ENCODE assay signal across 10 cellular contexts in the genomic region with DNA sequence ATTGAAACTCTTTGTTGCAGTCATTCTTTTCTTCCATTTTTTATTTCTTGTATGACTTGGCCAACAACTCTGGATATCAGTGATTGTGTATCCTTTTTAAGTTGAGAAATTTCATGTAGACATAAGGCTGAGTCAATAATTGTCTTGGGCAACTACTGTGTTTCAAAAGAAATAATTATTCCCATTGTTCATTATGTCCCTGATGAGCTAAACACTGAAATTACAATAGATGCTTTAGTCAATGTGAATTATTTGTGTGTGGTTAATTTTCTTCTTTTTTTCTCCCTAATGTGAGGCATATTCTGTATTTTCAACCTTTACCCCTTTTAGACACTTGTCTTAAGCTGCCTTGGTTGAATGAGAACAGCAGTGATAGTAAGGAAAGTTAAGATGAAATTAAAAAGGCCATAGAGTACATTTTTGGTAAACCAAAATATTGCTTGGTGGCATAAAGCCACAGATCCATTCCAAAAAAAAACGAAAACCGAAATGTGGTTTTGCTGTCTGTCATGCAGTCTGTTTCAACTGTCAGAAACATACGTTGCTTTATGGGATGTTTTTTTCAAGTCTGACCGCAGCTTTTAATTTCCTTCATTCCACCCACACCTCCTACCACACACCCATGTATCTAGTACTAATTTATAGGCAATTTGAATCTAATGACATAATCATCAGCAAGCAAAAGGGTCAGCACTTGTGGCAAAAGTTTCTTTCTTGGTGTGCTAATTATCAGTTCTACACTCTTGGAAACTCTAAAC. TPM values are rescaled to one million over a fixed set of nuclear protein-coding genes. Genes with fewer than 3 reads are reported as not detected.
A peak's percentile ranks its signal among the peaks of the same experiment; 100 is the strongest.
DNase-seq lines count a peak whose midpoint lies in the region; ATAC-seq and TF ChIP-seq lines count a peak whose summit lies in the region.
"Had no signal": no experiment of that assay in that cellular context is flagged by ENCODE, and none has a peak within 500 bp of the region (broad histone marks: within the 10 kb centered on the region; RNA-seq: fewer than 3 reads in every experiment).

No MANE protein-coding gene starts in this region.

- peak; percentile 41 for DNase-seq in activated CD4-positive, alpha-beta T cell treated with anti-CD3 and anti-CD28 coated beads, Interleukin-2, amount 10 ng/mL, durations not matched to agents 7 days and 5 days
- no peak for DNase-seq in activated CD4-positive, alpha-beta T cell treated with anti-CD3 and anti-CD28 coated beads, Interleukin-2, amount 50 U/mL, for 1 hour
- DNase-seq in HL-60 (ENCODE audit: low read depth in 1 of 2, low spot score in 1 of 2): peak; percentile 56 to 60
- no peak for DNase-seq in stimulated activated naive B cell treated with anti-CD40 and anti-IgM and Interleukin-4, amounts not matched to agents 10 μg/mL and 1 μg/mL and 100 μg/mL, for 72 hours
- no peak for DNase-seq in NCI-H1930 (lab: John Stamatoyannopoulos, UW)
- DNase-seq in NCI-H2196 (lab: John Stamatoyannopoulos, UW; ENCODE audit: unreplicated experiment): no peak
- DNase-seq: activated CD4-positive, CD25-positive, alpha-beta regulatory T cell; thyroid gland had no signal

- H3K27ac ChIP-seq in HL-60 (replicated peaks): peak overlapping the region; percentile 76
- H3K27ac ChIP-seq: thyroid gland had no signal

- no peaks in the 10 kb centered on the region for H3K27me3 ChIP-seq in HL-60 (ENCODE audit: insufficient read depth, poor library complexity, severe bottlenecking)
- H3K27me3 ChIP-seq: thyroid gland had no signal

- peak; percentile 60 to 63 for ATAC-seq in stimulated activated naive B cell treated with anti-CD40 and anti-IgM and Interleukin-4, amounts not matched to agents 10 μg/mL and 1 μg/mL and 100 μg/mL, for 72 hours (replicated peaks)
- ATAC-seq in GM19035 (IDR thresholded peaks at IDR 0.05; ENCODE audit: unreplicated experiment): no peak

- peak overlapping the region; percentile 14 for H3K4me3 Mint-ChIP-seq in activated CD4-positive, alpha-beta T cell treated with anti-CD3 and anti-CD28 coated beads, Interleukin-2, amount 10 ng/mL, durations not matched to agents 7 days and 5 days
- H3K4me3 Mint-ChIP-seq in activated naive CD8-positive, alpha-beta T cell: peak overlapping the region; percentile 68
- peak overlapping the region; percentile 25 to 43 for H3K4me3 Mint-ChIP-seq in stimulated activated naive B cell treated with anti-CD40 and anti-IgM and Interleukin-4, amounts not matched to agents 10 μg/mL and 1 μg/mL and 100 μg/mL, for 72 hours

- H3K9me3 Mint-ChIP-seq in activated CD4-positive, alpha-beta T cell treated with anti-CD3 and anti-CD28 coated beads, Interleukin-2, amount 10 ng/mL, durations not matched to agents 7 days and 5 days: no peaks in the 10 kb centered on the region
- no peaks in the 10 kb centered on the region for H3K9me3 Mint-ChIP-seq in activated naive CD8-positive, alpha-beta T cell (ENCODE audit: low read depth)
- peaks cover 0 to 4% of the 10 kb centered on the region in 2 donors for H3K9me3 Mint-ChIP-seq in stimulated activated naive B cell treated with anti-CD40 and anti-IgM and Interleukin-4, amounts not matched to agents 10 μg/mL and 1 μg/mL and 100 μg/mL, for 72 hours

- H3K4me3 ChIP-seq in HL-60 (replicated peaks; ENCODE audit: insufficient read depth, low read length): no peak overlapping the region
- H3K4me3 ChIP-seq: thyroid gland had no signal

- CTCF ChIA-PET in activated CD4-positive, alpha-beta T cell treated with anti-CD3 and anti-CD28 coated beads, Interleukin-2, amount 10 ng/mL, durations not matched to agents 7 days and 5 days (lab: Charles Lee): no interaction called here

- H3K27me3 Mint-ChIP-seq in activated CD4-positive, alpha-beta T cell treated with anti-CD3 and anti-CD28 coated beads, Interleukin-2, amount 10 ng/mL, durations not matched to agents 7 days and 5 days: peaks cover 18% of the 10 kb centered on the region
- no peaks in the 10 kb centered on the region for H3K27me3 Mint-ChIP-seq in activated naive CD8-positive, alpha-beta T cell
- no peaks in the 10 kb centered on the region for H3K27me3 Mint-ChIP-seq in stimulated activated naive B cell treated with anti-CD40 and anti-IgM and Interleukin-4, amounts not matched to agents 10 μg/mL and 1 μg/mL and 100 μg/mL, for 72 hours

- H3K36me3 Mint-ChIP-seq in activated CD4-positive, alpha-beta T cell treated with anti-CD3 and anti-CD28 coated beads, Interleukin-2, amount 10 ng/mL, durations not matched to agents 7 days and 5 days (ENCODE audit: low read depth): peaks cover 46% of the 10 kb centered on the region
- H3K36me3 Mint-ChIP-seq in activated naive CD8-positive, alpha-beta T cell: peaks cover 3% of the 10 kb centered on the region
- H3K36me3 Mint-ChIP-seq in stimulated activated naive B cell treated with anti-CD40 and anti-IgM and Interleukin-4, amounts not matched to agents 10 μg/mL and 1 μg/mL and 100 μg/mL, for 72 hours: peaks cover 45 to 71% of the 10 kb centered on the region in 2 donors

- no peak overlapping the region for H3K27ac Mint-ChIP-seq in activated CD4-positive, alpha-beta T cell treated with anti-CD3 and anti-CD28 coated beads, Interleukin-2, amount 10 ng/mL, durations not matched to agents 7 days and 5 days
- H3K27ac Mint-ChIP-seq in activated naive CD8-positive, alpha-beta T cell: peak overlapping the region; percentile 41
- no peak overlapping the region for H3K27ac Mint-ChIP-seq in stimulated activated naive B cell treated with anti-CD40 and anti-IgM and Interleukin-4, amounts not matched to agents 10 μg/mL and 1 μg/mL and 100 μg/mL, for 72 hours

- H3K4me1 Mint-ChIP-seq in activated CD4-positive, alpha-beta T cell treated with anti-CD3 and anti-CD28 coated beads, Interleukin-2, amount 10 ng/mL, durations not matched to agents 7 days and 5 days: peaks cover 46% of the 10 kb centered on the region
- H3K4me1 Mint-ChIP-seq in activated naive CD8-positive, alpha-beta T cell (ENCODE audit: low read depth): peaks cover 82% of the 10 kb centered on the region
- peaks cover 44 to 78% of the 10 kb centered on the region in 2 donors for H3K4me1 Mint-ChIP-seq in stimulated activated naive B cell treated with anti-CD40 and anti-IgM and Interleukin-4, amounts not matched to agents 10 μg/mL and 1 μg/mL and 100 μg/mL, for 72 hours

- POLR2A ChIA-PET in activated CD4-positive, alpha-beta T cell treated with anti-CD3 and anti-CD28 coated beads, Interleukin-2, amount 10 ng/mL, durations not matched to agents 7 days and 5 days (lab: Charles Lee): no interaction called here

- no peak for TF ChIP-seq CTCF in HL-60 (IDR thresholded peaks at IDR 0.05; ENCODE audit: insufficient read depth, low read length)

RNA-seq across cellular contexts. Expression of gene TLE4, which starts 21.1 kb away (rescaled TPM):
- 10 to 100 TPM; 38.0 to 38.4 TPM for total RNA-seq in activated CD4-positive, alpha-beta T cell treated with anti-CD3 and anti-CD28 coated beads, Interleukin-2, amount 10 ng/mL, durations not matched to agents 7 days and 5 days

Comparison
In these comparisons a context has a peak if more than half of its experiments do, and no peak if none do; other contexts are left out.
1. DNase-seq: peak in activated CD4-positive, alpha-beta T cell treated with anti-CD3 and anti-CD28 coated beads, Interleukin-2, amount 10 ng/mL, durations not matched to agents 7 days and 5 days (single experiment) and HL-60 (2 of 2); none in activated CD4-positive, alpha-beta T cell treated with anti-CD3 and anti-CD28 coated beads, Interleukin-2, amount 50 U/mL, for 1 hour (single experiment), stimulated activated naive B cell treated with anti-CD40 and anti-IgM and Interleukin-4, amounts not matched to agents 10 μg/mL and 1 μg/mL and 100 μg/mL, for 72 hours (single experiment), NCI-H1930 (0 of 2) and NCI-H2196 (single experiment).
2. H3K4me3 Mint-ChIP-seq: peak in every context shown above with its lines; median percentile 68 in activated naive CD8-positive, alpha-beta T cell; 34 in stimulated activated naive B cell treated with anti-CD40 and anti-IgM and Interleukin-4, amounts not matched to agents 10 μg/mL and 1 μg/mL and 100 μg/mL, for 72 hours; 14 in activated CD4-positive, alpha-beta T cell treated with anti-CD3 and anti-CD28 coated beads, Interleukin-2, amount 10 ng/mL, durations not matched to agents 7 days and 5 days.